8 cellular contexts compared by ENCODE assay signal in genomic region chr3:51940648-51941421, GRCh38. TPM values are rescaled to one million over a fixed set of nuclear protein-coding genes. Genes with fewer than 3 reads are reported as not detected.
DNase-seq lines count a peak whose midpoint lies in the region; ATAC-seq and TF ChIP-seq lines count a peak whose summit lies in the region.

No MANE protein-coding gene starts in this region.

- DNase-seq in activated CD4-positive, alpha-beta T cell treated with anti-CD3 and anti-CD28 coated beads, Interleukin-2, amount 10 ng/mL, durations not matched to agents 7 days and 5 days, result peak; percentile 5
- DNase-seq in activated CD4-positive, alpha-beta T cell treated with anti-CD3 and anti-CD28 coated beads for 48 hours, result no peak
- DNase-seq in left lung (no peak), thoracic aorta (ENCODE audit: low spot score) (no peak), NCI-H2029 treated with DMSO at 0.1 percent for 48 hours (lab: John Stamatoyannopoulos, UW) (no peak), NCI-H774 (lab: John Stamatoyannopoulos, UW) (no peak), GF-D8 (lab: John Stamatoyannopoulos, UW) (no peak)

- no peaks in the 10 kb centered on the region for H3K27me3 Mint-ChIP-seq in activated CD4-positive, alpha-beta T cell treated with anti-CD3 and anti-CD28 coated beads, Interleukin-2, amount 10 ng/mL, durations not matched to agents 7 days and 5 days
- H3K27me3 Mint-ChIP-seq in activated naive CD8-positive, alpha-beta T cell, result no peaks in the 10 kb centered on the region

- intact Hi-C loops in left lung (cut with DNase I), result no loop called here

- H3K4me3 Mint-ChIP-seq in activated CD4-positive, alpha-beta T cell treated with anti-CD3 and anti-CD28 coated beads, Interleukin-2, amount 10 ng/mL, durations not matched to agents 7 days and 5 days, result peak overlapping the region; percentile 92
- H3K4me3 Mint-ChIP-seq in activated naive CD8-positive, alpha-beta T cell, result peak overlapping the region; percentile 98

- TF ChIP-seq CTCF in left lung (IDR thresholded peaks at IDR 0.05), result no peak
- no peak for TF ChIP-seq CTCF in thoracic aorta (IDR thresholded peaks at IDR 0.05)

- H3K27ac Mint-ChIP-seq in activated CD4-positive, alpha-beta T cell treated with anti-CD3 and anti-CD28 coated beads, Interleukin-2, amount 10 ng/mL, durations not matched to agents 7 days and 5 days, result peak overlapping the region; percentile 52
- peak overlapping the region; percentile 89 for H3K27ac Mint-ChIP-seq in activated naive CD8-positive, alpha-beta T cell

- H3K27ac ChIP-seq in left lung (peak overlapping the region in 1 of 2 donors; percentile 88), thoracic aorta (no peak overlapping the region)

- peaks cover 45% of the 10 kb centered on the region for H3K4me1 Mint-ChIP-seq in activated CD4-positive, alpha-beta T cell treated with anti-CD3 and anti-CD28 coated beads, Interleukin-2, amount 10 ng/mL, durations not matched to agents 7 days and 5 days
- H3K4me1 Mint-ChIP-seq in activated naive CD8-positive, alpha-beta T cell (ENCODE audit: low read depth), result peaks cover 28% of the 10 kb centered on the region

- CTCF ChIA-PET in activated CD4-positive, alpha-beta T cell treated with anti-CD3 and anti-CD28 coated beads, Interleukin-2, amount 10 ng/mL, durations not matched to agents 7 days and 5 days (lab: Charles Lee), result interaction anchor here (0.6 to 3.4 kb wide), 11 partner anchors 8 to 254 kb away, joined by 3 to 46 read pairs (median 9); partner anchors contain the start of genes ABHD14A, ABHD14B, ACY1 and DUSP7

- H3K27me3 ChIP-seq in left lung (no peaks in the 10 kb centered on the region), thoracic aorta (replicated peaks; ENCODE audit: insufficient read depth) (no peaks in the 10 kb centered on the region)

- POLR2A ChIA-PET in activated CD4-positive, alpha-beta T cell treated with anti-CD3 and anti-CD28 coated beads, Interleukin-2, amount 10 ng/mL, durations not matched to agents 7 days and 5 days (lab: Charles Lee), result no interaction called here

- H3K9me3 Mint-ChIP-seq in activated CD4-positive, alpha-beta T cell treated with anti-CD3 and anti-CD28 coated beads, Interleukin-2, amount 10 ng/mL, durations not matched to agents 7 days and 5 days, result no peaks in the 10 kb centered on the region
- H3K9me3 Mint-ChIP-seq in activated naive CD8-positive, alpha-beta T cell (ENCODE audit: low read depth), result no peaks in the 10 kb centered on the region

- ATAC-seq in left lung (no peak), thoracic aorta (ENCODE audit: insufficient number of reproducible peaks, low FRiP score, low read depth) (peak; percentile 1)

- H3K4me3 ChIP-seq in left lung, result peak overlapping the region; percentile 63 to 86
- H3K4me3 ChIP-seq in thoracic aorta, result peak overlapping the region; percentile 86

- H3K4me1 ChIP-seq in left lung (peaks cover 11 to 41% of the 10 kb centered on the region in 2 donors), thoracic aorta (ENCODE audit: control insufficient read depth in 1 of 2, low read depth in 2 of 2) (peaks cover 12 to 27% of the 10 kb centered on the region in 2 donors)

- peaks cover 17% of the 10 kb centered on the region for H3K36me3 Mint-ChIP-seq in activated CD4-positive, alpha-beta T cell treated with anti-CD3 and anti-CD28 coated beads, Interleukin-2, amount 10 ng/mL, durations not matched to agents 7 days and 5 days (ENCODE audit: low read depth)
- H3K36me3 Mint-ChIP-seq in activated naive CD8-positive, alpha-beta T cell, result peaks cover 4% of the 10 kb centered on the region

- peaks cover 0 to 37% of the 10 kb centered on the region in 2 donors for H3K36me3 ChIP-seq in left lung
- H3K36me3 ChIP-seq in thoracic aorta, result peaks cover 13% of the 10 kb centered on the region

- H3K9me3 ChIP-seq in left lung, result no peaks in the 10 kb centered on the region
- no peaks in the 10 kb centered on the region for H3K9me3 ChIP-seq in thoracic aorta

RNA-seq across cellular contexts. Expression of gene RRP9, which starts 0.9 kb away (rescaled TPM):
- total RNA-seq in activated CD4-positive, alpha-beta T cell treated with anti-CD3 and anti-CD28 coated beads, Interleukin-2, amount 10 ng/mL, durations not matched to agents 7 days and 5 days, result 10 to 100 TPM; 24.3 to 25.1 TPM
- total RNA-seq in left lung (10 to 100 TPM; 14.5 to 25.7 TPM), thoracic aorta (10 to 100 TPM in 1 of 2 donors, 1 to 10 TPM in 1; 7.7 to 21.8 TPM)

RNA-seq across cellular contexts. Expression of gene PARP3, which starts 1.3 kb away (rescaled TPM):
- total RNA-seq in activated CD4-positive, alpha-beta T cell treated with anti-CD3 and anti-CD28 coated beads, Interleukin-2, amount 10 ng/mL, durations not matched to agents 7 days and 5 days, result 10 to 100 TPM; 22.1 to 22.9 TPM
- 10 to 100 TPM; 21.0 to 21.4 TPM for total RNA-seq in left lung
- 10 to 100 TPM; 10.9 to 21.4 TPM for total RNA-seq in thoracic aorta

RNA-seq across cellular contexts. Expression of gene GPR62, which starts 14.3 kb away (rescaled TPM):
- not detected for total RNA-seq in activated CD4-positive, alpha-beta T cell treated with anti-CD3 and anti-CD28 coated beads, Interleukin-2, amount 10 ng/mL, durations not matched to agents 7 days and 5 days
- total RNA-seq in left lung, result not detected
- total RNA-seq in thoracic aorta, result not detected

RNA-seq across cellular contexts. Expression of gene PCBP4, which starts 26.4 kb away (rescaled TPM):
- 10 to 100 TPM; 21.4 to 27.2 TPM for total RNA-seq in activated CD4-positive, alpha-beta T cell treated with anti-CD3 and anti-CD28 coated beads, Interleukin-2, amount 10 ng/mL, durations not matched to agents 7 days and 5 days
- total RNA-seq in left lung (10 to 100 TPM; 29.7 to 43.1 TPM), thoracic aorta (100 to 1,000 TPM; 127 to 144 TPM)

RNA-seq across cellular contexts. Expression of gene ABHD14B, which starts 33.0 kb away (rescaled TPM):
- 10 to 100 TPM; 47.8 to 51.4 TPM for total RNA-seq in activated CD4-positive, alpha-beta T cell treated with anti-CD3 and anti-CD28 coated beads, Interleukin-2, amount 10 ng/mL, durations not matched to agents 7 days and 5 days
- total RNA-seq in left lung (10 to 100 TPM; 32.4 to 47.0 TPM), thoracic aorta (10 to 100 TPM; 28.6 to 55.2 TPM)
